ENCODE assay signal across 22 cellular contexts in the genomic region with DNA sequence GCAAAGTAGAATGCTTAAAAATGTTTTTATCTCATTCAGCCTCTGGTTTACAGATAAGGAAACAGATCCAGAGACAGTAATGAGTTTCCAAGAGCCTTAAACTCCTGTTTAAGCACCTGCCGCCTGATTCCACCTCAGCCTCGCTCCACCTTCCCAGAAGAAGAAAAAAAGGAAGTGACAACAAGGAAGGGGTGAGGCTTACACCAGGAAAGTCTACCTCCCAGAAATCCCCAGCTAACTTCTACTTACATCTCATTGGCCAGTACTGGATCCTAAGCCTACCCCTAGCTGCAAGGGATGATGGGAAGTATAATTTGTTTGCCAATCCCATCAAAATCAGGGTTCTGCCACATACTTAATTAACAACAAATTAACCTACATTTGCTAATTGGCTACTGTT. TPM values are rescaled to one million over a fixed set of nuclear protein-coding genes. Genes with fewer than 3 reads are reported as not detected.
"Had no signal": no experiment of that assay in that cellular context is flagged by ENCODE, and none has a peak within 500 bp of the region (broad histone marks: within the 10 kb centered on the region; RNA-seq: fewer than 3 reads in every experiment).

No MANE protein-coding gene starts in this region.

- H3K4me1 Mint-ChIP-seq: activated naive CD4-positive, alpha-beta T cell treated with anti-CD3 and anti-CD28 coated beads, Interleukin-2, amount 50 U/mL, for 24 hours had no signal

- H3K36me3 Mint-ChIP-seq: brain had no signal

- H3K4me3 Mint-ChIP-seq: activated naive CD4-positive, alpha-beta T cell treated with anti-CD3 and anti-CD28 coated beads, Interleukin-2, amount 50 U/mL, for 24 hours; brain; dendritic cell treated with granulocyte-macrophage colony-stimulating factor and Interleukin-4, amounts not matched to agents 40 ng/mL and 50 ng/mL, for 4 days; memory B cell; nephron; T-helper 17 cell had no signal

- H3K27ac Mint-ChIP-seq: activated naive CD4-positive, alpha-beta T cell treated with anti-CD3 and anti-CD28 coated beads, Interleukin-2, amount 50 U/mL, for 24 hours; brain; dendritic cell treated with granulocyte-macrophage colony-stimulating factor and Interleukin-4, amounts not matched to agents 40 ng/mL and 50 ng/mL, for 4 days; memory B cell; T-helper 17 cell had no signal

- ATAC-seq: heart left ventricle; left cardiac atrium; right cardiac atrium; stimulated activated naive CD8-positive, alpha-beta T cell treated with anti-CD3 and anti-CD28 coated beads, Interleukin-15, Interleukin-2, amounts not matched to agents 100 U/mL and 50 U/mL, for 24 hours; T-helper 17 cell had no signal

- H3K27me3 Mint-ChIP-seq: activated naive CD4-positive, alpha-beta T cell treated with anti-CD3 and anti-CD28 coated beads, Interleukin-2, amount 50 U/mL, for 24 hours; T-helper 17 cell had no signal

- DNase-seq: activated CD4-positive, alpha-beta T cell treated with anti-CD3 and anti-CD28 coated beads for 4 hours; activated CD4-positive, alpha-beta T cell treated with anti-CD3 and anti-CD28 coated beads, Interleukin-2, amount 50 U/mL, for 48 hours; activated CD4-positive, CD25-positive, alpha-beta regulatory T cell; activated gamma-delta T cell treated with Interleukin-2 at 50 U/mL for 16 hours; effector CD4-positive, alpha-beta T cell; heart left ventricle; left cardiac atrium; nucleus accumbens; right cardiac atrium; stimulated activated CD4-positive, alpha-beta T cell treated with anti-CD3 and anti-CD28 coated beads, Interleukin-4, amount 100 ng/mL, for 24 hours; stimulated activated naive CD8-positive, alpha-beta T cell treated with anti-CD3 and anti-CD28 coated beads, Interleukin-15, Interleukin-2, amounts not matched to agents 100 U/mL and 50 U/mL, for 24 hours; T-helper 17 cell; upper lobe of left lung had no signal

RNA-seq across cellular contexts. Expression of a gene that starts 16.1 kb away (rescaled TPM):
- total RNA-seq: cardiac septum, fibroblast of villous mesenchyme, myocyte, pulmonary artery endothelial cell had no signal
